Comparison of ENCODE assay signal across 31 cellular contexts in genomic region chr22:24741357-24741756, GRCh38. TPM values are rescaled to one million over a fixed set of nuclear protein-coding genes. Genes with fewer than 3 reads are reported as not detected.
"Had no signal": no experiment of that assay in that cellular context is flagged by ENCODE, and none has a peak within 500 bp of the region (broad histone marks: within the 10 kb centered on the region; RNA-seq: fewer than 3 reads in every experiment).

No MANE protein-coding gene starts in this region.

- H3K9me3 Mint-ChIP-seq: dendritic cell treated with granulocyte-macrophage colony-stimulating factor and Interleukin-4, amounts not matched to agents 40 ng/mL and 50 ng/mL, for 4 days; effector memory CD8-positive, alpha-beta T cell; endodermal cell had no signal

- H3K4me3 ChIP-seq: colonic mucosa, esophagus squamous epithelium, gastrocnemius medialis, heart right ventricle, left lung, lower lobe of right lung, mucosa of descending colon had no signal

- H3K27me3 ChIP-seq: colonic mucosa had no signal

- H3K4me1 ChIP-seq: colonic mucosa, esophagus squamous epithelium, gastrocnemius medialis, heart right ventricle, left lung, lower lobe of right lung had no signal

- H3K4me1 Mint-ChIP-seq: endodermal cell, mesothelial cell of epicardium had no signal

- H3K36me3 Mint-ChIP-seq: mesothelial cell of epicardium had no signal

- H3K36me3 ChIP-seq: colonic mucosa, esophagus squamous epithelium, gastrocnemius medialis, heart right ventricle, left lung, lower lobe of right lung had no signal

- H3K27ac ChIP-seq: colonic mucosa, epithelial cell of prostate, esophagus squamous epithelium, gastrocnemius medialis, heart right ventricle, left lung, lower lobe of right lung had no signal

- ATAC-seq: effector memory CD8-positive, alpha-beta T cell; esophagus mucosa; gastrocnemius medialis; heart right ventricle; left cardiac atrium; left lung; left ventricle myocardium superior; lower lobe of right lung; mucosa of descending colon had no signal

- H3K27ac Mint-ChIP-seq: dendritic cell treated with granulocyte-macrophage colony-stimulating factor and Interleukin-4, amounts not matched to agents 40 ng/mL and 50 ng/mL, for 4 days; effector memory CD8-positive, alpha-beta T cell; endodermal cell; mesothelial cell of epicardium had no signal

- H3K4me3 Mint-ChIP-seq: dendritic cell treated with granulocyte-macrophage colony-stimulating factor and Interleukin-4, amounts not matched to agents 40 ng/mL and 50 ng/mL, for 4 days; effector memory CD8-positive, alpha-beta T cell; endodermal cell; mesothelial cell of epicardium had no signal

- H3K9me3 ChIP-seq: colonic mucosa, esophagus squamous epithelium, gastrocnemius medialis, left lung, lower lobe of right lung, mucosa of descending colon had no signal

- FAIRE-seq: endometrium, islet of Langerhans, keratinocyte had no signal

- DNase-seq: colonic mucosa; cortex of kidney; effector CD8-positive, alpha-beta T cell; effector memory CD8-positive, alpha-beta T cell; endodermal cell; erythroblast; esophagus squamous epithelium; foreskin fibroblast; foreskin melanocyte; gastrocnemius medialis; glutamatergic neuron; head of caudate nucleus; heart right ventricle; hippocampal formation; left cardiac atrium; left lung; left ventricle myocardium superior; lower lobe of right lung; mesenchymal stem cell; mucosa of descending colon had no signal

RNA-seq across cellular contexts. Expression of gene PIWIL3, which starts 33.2 kb away (rescaled TPM):
- total RNA-seq: colonic mucosa, endodermal cell, esophagus mucosa, esophagus squamous epithelium, gastrocnemius medialis, heart right ventricle, kidney epithelial cell, left cardiac atrium, left lung, left ventricle myocardium superior, lower lobe of right lung, lung microvascular endothelial cell, mesenteric fat pad, mesothelial cell of epicardium, mucosa of descending colon, myocyte had no signal
- polyA plus RNA-seq: heart right ventricle, keratinocyte had no signal
